ENCODE assay signal across 13 cellular contexts in genomic region chr6:42239736-42240375, GRCh38. TPM values are rescaled to one million over a fixed set of nuclear protein-coding genes. Genes with fewer than 3 reads are reported as not detected.
DNase-seq lines count a peak whose midpoint lies in the region; ATAC-seq, FAIRE-seq and TF ChIP-seq lines count a peak whose summit lies in the region.
"Had no signal": no experiment of that assay in that cellular context is flagged by ENCODE, and none has a peak within 500 bp of the region (broad histone marks: within the 10 kb centered on the region; RNA-seq: fewer than 3 reads in every experiment).

No MANE protein-coding gene starts in this region.

- BruUV-seq in PC-3 (replicated peaks; lab: Mats Ljungman, UMichigan), result no TSS peak

- 43 to 46% methylated on average over 7 of the region's 7 CpGs for WGBS in esophagus squamous epithelium, 2 donors
- 90 to 91% (median 90%) methylated on average over 7 of the region's 7 CpGs for WGBS in small intestine, 3 donors

- no peaks in the 10 kb centered on the region for H3F3A ChIP-seq in PC-3 (ENCODE audit: low read length, unreplicated experiment)

- H3K9me3 ChIP-seq in PC-3 (ENCODE audit: low read length), result no peaks in the 10 kb centered on the region
- H3K9me3 ChIP-seq in esophagus squamous epithelium, result no peaks in the 10 kb centered on the region
- no peaks in the 10 kb centered on the region for H3K9me3 ChIP-seq in small intestine (ENCODE audit: control insufficient read depth, low read depth)

- H3K9me2 ChIP-seq in PC-3 (replicated peaks; ENCODE audit: low read length), result no peaks in the 10 kb centered on the region

- no peak for DNase-seq in activated CD4-positive, alpha-beta T cell treated with anti-CD3 and anti-CD28 coated beads for 36 hours
- no peak for DNase-seq in activated CD4-positive, alpha-beta T cell treated with anti-CD3 and anti-CD28 coated beads, Interleukin-2, amount 10 ng/mL, durations not matched to agents 24 days and 14 days
- peak; percentile 92 for DNase-seq in PC-3
- no peak for DNase-seq in esophagus squamous epithelium (lab: John Stamatoyannopoulos, UW)
- DNase-seq in small intestine, result peak; percentile 25
- DNase-seq in cortex of kidney (lab: John Stamatoyannopoulos, UW), result no peak
- no peak for DNase-seq in omental fat pad (ENCODE audit: low spot score)
- DNase-seq: activated CD8-positive, alpha-beta T cell treated with anti-CD3 and anti-CD28 coated beads, Interleukin-2, amount 10 ng/mL, durations not matched to agents 7 days and 5 days; amniotic stem cell; T-cell had no signal

- intact Hi-C loops in activated CD4-positive, alpha-beta T cell treated with anti-CD3 and anti-CD28 coated beads for 36 hours (cut with DNase I, micrococcal nuclease), result no loop called here
- intact Hi-C loops in activated CD4-positive, alpha-beta T cell treated with anti-CD3 and anti-CD28 coated beads, Interleukin-2, amount 10 ng/mL, durations not matched to agents 24 days and 14 days (cut with micrococcal nuclease), result no loop called here
- intact Hi-C loops in PC-3 (cut with micrococcal nuclease) (no loop called here), esophagus squamous epithelium (cut with DNase I) (no loop called here)

- H3K27ac Mint-ChIP-seq in activated CD4-positive, alpha-beta T cell treated with anti-CD3 and anti-CD28 coated beads for 36 hours, result peak overlapping the region; percentile 14
- no peak overlapping the region for H3K27ac Mint-ChIP-seq in activated CD4-positive, alpha-beta T cell treated with anti-CD3 and anti-CD28 coated beads, Interleukin-2, amount 10 ng/mL, durations not matched to agents 24 days and 14 days
- H3K27ac Mint-ChIP-seq: activated CD8-positive, alpha-beta T cell treated with anti-CD3 and anti-CD28 coated beads, Interleukin-2, amount 10 ng/mL, durations not matched to agents 7 days and 5 days had no signal

- ATAC-seq in activated CD4-positive, alpha-beta T cell treated with anti-CD3 and anti-CD28 coated beads for 36 hours, result no peak
- peak; percentile 95 for ATAC-seq in PC-3
- no peak for ATAC-seq in GM19463 (IDR thresholded peaks at IDR 0.05; ENCODE audit: unreplicated experiment)
- no peak for ATAC-seq in omental fat pad (ENCODE audit: low FRiP score)
- ATAC-seq: activated CD8-positive, alpha-beta T cell treated with anti-CD3 and anti-CD28 coated beads, Interleukin-2, amount 10 ng/mL, durations not matched to agents 7 days and 5 days; T-cell had no signal

- H2AFZ ChIP-seq in PC-3 (ENCODE audit: low read length), result 0 out of 2 replicates have a peak overlapping the region, but pooled peaks have one; percentile 21

- no peaks in the 10 kb centered on the region for H3K27me3 Mint-ChIP-seq in activated CD4-positive, alpha-beta T cell treated with anti-CD3 and anti-CD28 coated beads for 36 hours
- H3K27me3 Mint-ChIP-seq in activated CD4-positive, alpha-beta T cell treated with anti-CD3 and anti-CD28 coated beads, Interleukin-2, amount 10 ng/mL, durations not matched to agents 24 days and 14 days, result no peaks in the 10 kb centered on the region
- H3K27me3 Mint-ChIP-seq: T-cell had no signal

- H3K4me3 ChIP-seq in PC-3 (ENCODE audit: low read length) (no peak overlapping the region), esophagus squamous epithelium (no peak overlapping the region), small intestine (ENCODE audit: low read depth in 1 of 2, low read length in 2 of 2) (no peak overlapping the region)

- H3K36me3 Mint-ChIP-seq in activated CD4-positive, alpha-beta T cell treated with anti-CD3 and anti-CD28 coated beads for 36 hours (ENCODE audit: low read depth), result peaks cover 12% of the 10 kb centered on the region
- H3K36me3 Mint-ChIP-seq in activated CD4-positive, alpha-beta T cell treated with anti-CD3 and anti-CD28 coated beads, Interleukin-2, amount 10 ng/mL, durations not matched to agents 24 days and 14 days (ENCODE audit: low read depth), result peaks cover 47% of the 10 kb centered on the region

- no peaks in the 10 kb centered on the region for H4K20me1 ChIP-seq in PC-3 (ENCODE audit: low read length)

- H3K27me3 ChIP-seq in PC-3 (ENCODE audit: low read length) (no peaks in the 10 kb centered on the region), esophagus squamous epithelium (no peaks in the 10 kb centered on the region), small intestine (ENCODE audit: control insufficient read depth in 2 of 2, insufficient read depth in 2 of 2, low read length in 2 of 2) (no peaks in the 10 kb centered on the region)

- no peak for TF ChIP-seq POLR2A in esophagus squamous epithelium (IDR thresholded peaks at IDR 0.05)

- no peaks in the 10 kb centered on the region for H3K9me3 Mint-ChIP-seq in activated CD4-positive, alpha-beta T cell treated with anti-CD3 and anti-CD28 coated beads for 36 hours (ENCODE audit: low read depth)
- H3K9me3 Mint-ChIP-seq in activated CD4-positive, alpha-beta T cell treated with anti-CD3 and anti-CD28 coated beads, Interleukin-2, amount 10 ng/mL, durations not matched to agents 24 days and 14 days, result no peaks in the 10 kb centered on the region
- H3K9me3 Mint-ChIP-seq: T-cell had no signal

- no peak for TF ChIP-seq CTCF in PC-3 (conservative IDR thresholded peaks at IDR 0.05; ENCODE audit: low read depth, low read length)
- TF ChIP-seq CTCF in esophagus squamous epithelium (IDR thresholded peaks at IDR 0.05), result no peak
- TF ChIP-seq CTCF in omental fat pad (IDR thresholded peaks at IDR 0.05), result no peak

- 0 out of 2 replicates have a peak, but pooled peaks cover 6% of the 10 kb centered on the region for H3K79me2 ChIP-seq in PC-3 (ENCODE audit: low read length)

- peak overlapping the region; percentile 88 for H3K27ac ChIP-seq in PC-3 (ENCODE audit: low read length)
- peak overlapping the region; percentile 80 to 88 (median 88) for H3K27ac ChIP-seq in esophagus squamous epithelium
- no peak overlapping the region for H3K27ac ChIP-seq in small intestine (ENCODE audit: low read depth in 1 of 2, low read length in 1 of 2)

- H3K4me1 ChIP-seq in PC-3 (ENCODE audit: insufficient read depth, low read length) (peaks cover 29% of the 10 kb centered on the region), esophagus squamous epithelium (peaks cover 5 to 52% (median 12%) of the 10 kb centered on the region in 3 donors), small intestine (ENCODE audit: control insufficient read depth in 2 of 2, insufficient read depth in 1 of 2, low read depth in 1 of 2, low read length in 1 of 2) (no peaks in the 10 kb centered on the region)

- FAIRE-seq in small intestine (lab: Jason Lieb, UNC), result no peak
- FAIRE-seq: A204.1, HTR-8/SVneo had no signal

- POLR2A ChIA-PET in activated CD4-positive, alpha-beta T cell treated with anti-CD3 and anti-CD28 coated beads for 36 hours (lab: Charles Lee), result interaction anchor here (0.6 kb wide), 1 partner anchor 477 kb away, joined by 3 read pairs; no protein-coding TSS in a partner anchor
- POLR2A ChIA-PET in PC-3 (lab: Charles Lee; ENCODE audit: unreplicated experiment), result interaction anchor here (0.5 to 0.9 kb wide), 3 partner anchors 10 to 253 kb away, joined by 3 to 4 read pairs (median 3); no protein-coding TSS in a partner anchor

- peak overlapping the region; percentile 74 for H3K4me2 ChIP-seq in PC-3 (ENCODE audit: low read length)

- no peak overlapping the region for H3K4me3 Mint-ChIP-seq in activated CD4-positive, alpha-beta T cell treated with anti-CD3 and anti-CD28 coated beads for 36 hours
- no peak overlapping the region for H3K4me3 Mint-ChIP-seq in activated CD4-positive, alpha-beta T cell treated with anti-CD3 and anti-CD28 coated beads, Interleukin-2, amount 10 ng/mL, durations not matched to agents 24 days and 14 days
- H3K4me3 Mint-ChIP-seq: activated CD8-positive, alpha-beta T cell treated with anti-CD3 and anti-CD28 coated beads, Interleukin-2, amount 10 ng/mL, durations not matched to agents 7 days and 5 days; T-cell had no signal

- H3K9ac ChIP-seq in PC-3 (ENCODE audit: low read length), result peak overlapping the region; percentile 41

- peaks cover 38% of the 10 kb centered on the region for H3K36me3 ChIP-seq in PC-3 (ENCODE audit: low read depth, low read length)
- H3K36me3 ChIP-seq in esophagus squamous epithelium, result peaks cover 0 to 77% (median 0%) of the 10 kb centered on the region in 3 donors
- peaks cover 2 to 7% of the 10 kb centered on the region in 2 donors for H3K36me3 ChIP-seq in small intestine (ENCODE audit: control insufficient read depth in 2 of 2, insufficient read depth in 2 of 2, low read length in 2 of 2)

- CTCF ChIA-PET in activated CD4-positive, alpha-beta T cell treated with anti-CD3 and anti-CD28 coated beads for 36 hours (lab: Charles Lee), result no interaction called here
- CTCF ChIA-PET in PC-3 (lab: Charles Lee), result interaction anchor here (1.0 to 1.2 kb wide), 3 partner anchors 9 to 308 kb away, joined by 3 to 10 read pairs (median 3); no protein-coding TSS in a partner anchor

- H3K4me1 Mint-ChIP-seq in activated CD4-positive, alpha-beta T cell treated with anti-CD3 and anti-CD28 coated beads for 36 hours, result peaks cover 9% of the 10 kb centered on the region
- H3K4me1 Mint-ChIP-seq in activated CD4-positive, alpha-beta T cell treated with anti-CD3 and anti-CD28 coated beads, Interleukin-2, amount 10 ng/mL, durations not matched to agents 24 days and 14 days, result no peaks in the 10 kb centered on the region

RNA-seq across cellular contexts. Expression of gene MRPS10, which starts 22.2 kb away (rescaled TPM):
- 10 to 100 TPM; 35.2 to 36.2 TPM for total RNA-seq in activated CD4-positive, alpha-beta T cell treated with anti-CD3 and anti-CD28 coated beads for 36 hours
- 49.4 and 50.8 TPM in 2 replicates for total RNA-seq in activated CD4-positive, alpha-beta T cell treated with anti-CD3 and anti-CD28 coated beads, Interleukin-2, amount 10 ng/mL, durations not matched to agents 24 days and 14 days
- total RNA-seq in PC-3 (2014; rRNA removed) (72.2 and 82.1 TPM in 2 replicates), esophagus squamous epithelium (10 to 100 TPM; 40.3 to 70.3 (median 46.2) TPM), omental fat pad (10 to 100 TPM; 21.4 to 38.0 (median 27.2) TPM)
- polyA plus RNA-seq in small intestine, result 10 to 100 TPM; 20.0 to 33.0 (median 25.9) TPM

RNA-seq across cellular contexts. Expression of gene GUCA1B, which starts 45.1 kb away (rescaled TPM):
- 1 to 10 TPM; 1.0 to 1.5 TPM for total RNA-seq in activated CD4-positive, alpha-beta T cell treated with anti-CD3 and anti-CD28 coated beads for 36 hours
- 1.2 and 2.1 TPM in 2 replicates for total RNA-seq in activated CD4-positive, alpha-beta T cell treated with anti-CD3 and anti-CD28 coated beads, Interleukin-2, amount 10 ng/mL, durations not matched to agents 24 days and 14 days
- total RNA-seq in PC-3 (2014; rRNA removed) (1.2 and 2.8 TPM in 2 replicates), esophagus squamous epithelium (1 to 10 TPM in 1 of 4 donors, under 1 TPM in 3; 0.22 to 2.8 (median 0.61) TPM), omental fat pad (under 1 TPM in 2 of 4 donors, not detected in 2; 0.63 to 0.95 TPM)
- under 1 TPM in 1 of 3 donors, not detected in 2; 0.36 TPM for polyA plus RNA-seq in small intestine

Comparison
In these comparisons a context has a peak if more than half of its experiments do, and no peak if none do; other contexts are left out.
1. DNase-seq: peak in PC-3 (single experiment) and small intestine (single experiment); none in activated CD4-positive, alpha-beta T cell treated with anti-CD3 and anti-CD28 coated beads for 36 hours (single experiment), activated CD4-positive, alpha-beta T cell treated with anti-CD3 and anti-CD28 coated beads, Interleukin-2, amount 10 ng/mL, durations not matched to agents 24 days and 14 days (single experiment), esophagus squamous epithelium (single experiment), cortex of kidney (single experiment) and omental fat pad (single experiment).
2. H3K27ac ChIP-seq: peak in PC-3 (single experiment) and esophagus squamous epithelium (4 of 4); none in small intestine (0 of 2).